Comparison of ENCODE assay signal across 8 cellular contexts in genomic region chr22:40509401-40510134, GRCh38.
DNase-seq lines count a peak whose midpoint lies in the region; ATAC-seq and TF ChIP-seq lines count a peak whose summit lies in the region.

No MANE protein-coding gene starts in this region.

- DNase-seq in LHCN-M2 (ENCODE audit: low read depth) (peak; percentile 37), lung (ENCODE audit: low spot score) (peak; percentile 62), type B pancreatic cell (ENCODE audit: extremely low spot score, unreplicated experiment) (no peak), T-helper 17 cell (no peak), NCI-H2227 treated with DMSO at 0.1 percent for 48 hours (lab: John Stamatoyannopoulos, UW) (no peak)
- DNase-seq in activated CD8-positive, alpha-beta T cell treated with anti-CD3 and anti-CD28 coated beads, Interleukin-2, amount 10 ng/mL, durations not matched to agents 7 days and 5 days: no peak

- no peaks in the 10 kb centered on the region for H3K9me3 ChIP-seq in lung (ENCODE audit: control insufficient read depth in 2 of 2, insufficient read depth in 1 of 2, low read length in 1 of 2)
- H3K9me3 ChIP-seq in T-helper 17 cell (ENCODE audit: control insufficient read depth, low read length, poor library complexity, severe bottlenecking): no peaks in the 10 kb centered on the region

- H3K36me3 ChIP-seq in lung (ENCODE audit: control insufficient read depth in 2 of 2, insufficient read depth in 2 of 2, low read length in 2 of 2): no peaks in the 10 kb centered on the region

- peaks cover 34% of the 10 kb centered on the region for H3K4me1 Mint-ChIP-seq in type B pancreatic cell (ENCODE audit: unreplicated experiment)
- H3K4me1 Mint-ChIP-seq in T-helper 17 cell: peaks cover 22% of the 10 kb centered on the region
- no peaks in the 10 kb centered on the region for H3K4me1 Mint-ChIP-seq in activated CD8-positive, alpha-beta T cell treated with anti-CD3 and anti-CD28 coated beads, Interleukin-2, amount 10 ng/mL, durations not matched to agents 7 days and 5 days (ENCODE audit: low read depth)

- TF ChIP-seq CTCF in lung (IDR thresholded peaks at IDR 0.05; ENCODE audit: control extremely low read depth, extremely low read depth): no peak
- no peak for TF ChIP-seq CTCF in type B pancreatic cell (conservative IDR thresholded peaks at IDR 0.05)

- H3K27me3 ChIP-seq in lung (ENCODE audit: control insufficient read depth, insufficient read depth): no peaks in the 10 kb centered on the region

- H3K4me3 Mint-ChIP-seq in type B pancreatic cell: peak overlapping the region; percentile 64
- no peak overlapping the region for H3K4me3 Mint-ChIP-seq in T-helper 17 cell
- H3K4me3 Mint-ChIP-seq in activated CD8-positive, alpha-beta T cell treated with anti-CD3 and anti-CD28 coated beads, Interleukin-2, amount 10 ng/mL, durations not matched to agents 7 days and 5 days: no peak overlapping the region

- POLR2A ChIA-PET in activated CD8-positive, alpha-beta T cell treated with anti-CD3 and anti-CD28 coated beads, Interleukin-2, amount 10 ng/mL, durations not matched to agents 7 days and 5 days (lab: Charles Lee): no interaction called here

- WGBS in lung, 2 donors: 12 to 23% methylated on average over 4 of the region's 4 CpGs

- no peaks in the 10 kb centered on the region for H3K9me3 Mint-ChIP-seq in type B pancreatic cell
- H3K9me3 Mint-ChIP-seq in activated CD8-positive, alpha-beta T cell treated with anti-CD3 and anti-CD28 coated beads, Interleukin-2, amount 10 ng/mL, durations not matched to agents 7 days and 5 days (ENCODE audit: insufficient read depth): no peaks in the 10 kb centered on the region

- H3K27me3 Mint-ChIP-seq in type B pancreatic cell (no peaks in the 10 kb centered on the region), T-helper 17 cell (no peaks in the 10 kb centered on the region)
- H3K27me3 Mint-ChIP-seq in activated CD8-positive, alpha-beta T cell treated with anti-CD3 and anti-CD28 coated beads, Interleukin-2, amount 10 ng/mL, durations not matched to agents 7 days and 5 days (ENCODE audit: low read depth): no peaks in the 10 kb centered on the region

- H3K27ac ChIP-seq in cingulate gyrus (ENCODE audit: low read depth, low read length) (peak overlapping the region; percentile 67), lung (ENCODE audit: low read depth in 1 of 2, low read length in 1 of 2) (peak overlapping the region in 1 of 2 donors; percentile 76)

- CTCF ChIA-PET in activated CD8-positive, alpha-beta T cell treated with anti-CD3 and anti-CD28 coated beads, Interleukin-2, amount 10 ng/mL, durations not matched to agents 7 days and 5 days (lab: Charles Lee): interaction anchor here (0.7 to 2.0 kb wide), 6 partner anchors 15 to 137 kb away, joined by 3 to 8 read pairs (median 4); no protein-coding TSS in a partner anchor

- H3K36me3 Mint-ChIP-seq in type B pancreatic cell (no peaks in the 10 kb centered on the region), T-helper 17 cell (ENCODE audit: low read depth) (peaks cover 4% of the 10 kb centered on the region)
- no peaks in the 10 kb centered on the region for H3K36me3 Mint-ChIP-seq in activated CD8-positive, alpha-beta T cell treated with anti-CD3 and anti-CD28 coated beads, Interleukin-2, amount 10 ng/mL, durations not matched to agents 7 days and 5 days (ENCODE audit: low read depth)

- peaks cover 2 to 48% of the 10 kb centered on the region in 2 donors for H3K4me1 ChIP-seq in lung (ENCODE audit: control insufficient read depth in 2 of 2, insufficient read depth in 2 of 2, low read length in 2 of 2)

- ATAC-seq in lung (ENCODE audit: insufficient read depth, low FRiP score): peak; percentile 73
- ATAC-seq in T-helper 17 cell: no peak
- ATAC-seq in activated CD8-positive, alpha-beta T cell treated with anti-CD3 and anti-CD28 coated beads, Interleukin-2, amount 10 ng/mL, durations not matched to agents 7 days and 5 days: no peak
- no peak for ATAC-seq in HG03439 (IDR thresholded peaks at IDR 0.05; ENCODE audit: unreplicated experiment)

- no peak overlapping the region for H3K4me3 ChIP-seq in lung

- H3K27ac Mint-ChIP-seq in type B pancreatic cell (peak overlapping the region; percentile 95), T-helper 17 cell (no peak overlapping the region)
- no peak overlapping the region for H3K27ac Mint-ChIP-seq in activated CD8-positive, alpha-beta T cell treated with anti-CD3 and anti-CD28 coated beads, Interleukin-2, amount 10 ng/mL, durations not matched to agents 7 days and 5 days

Comparison
In these comparisons a context has a peak if more than half of its experiments do, and no peak if none do; other contexts are left out.
1. DNase-seq: peak in LHCN-M2 (single experiment) and lung (single experiment); none in type B pancreatic cell (single experiment), T-helper 17 cell (0 of 3), activated CD8-positive, alpha-beta T cell treated with anti-CD3 and anti-CD28 coated beads, Interleukin-2, amount 10 ng/mL, durations not matched to agents 7 days and 5 days (single experiment) and NCI-H2227 treated with DMSO at 0.1 percent for 48 hours (single experiment).